ENCODE assay signal across 9 cellular contexts in genomic region chr10:117217196-117217761, GRCh38. TPM values are rescaled to one million over a fixed set of nuclear protein-coding genes. Genes with fewer than 3 reads are reported as not detected.
A peak's percentile ranks its signal among the peaks of the same experiment; 100 is the strongest.
DNase-seq lines count a peak whose midpoint lies in the region; ATAC-seq and TF ChIP-seq lines count a peak whose summit lies in the region.
"Had no signal": no experiment of that assay in that cellular context is flagged by ENCODE, and none has a peak within 500 bp of the region (broad histone marks: within the 10 kb centered on the region; RNA-seq: fewer than 3 reads in every experiment).

No MANE protein-coding gene starts in this region.

- H3K27ac ChIP-seq in colonic mucosa (no peak overlapping the region), Karpas-422 (ENCODE audit: low read length) (no peak overlapping the region)

- H3K27me3 ChIP-seq in H7 (ENCODE audit: control insufficient read depth, insufficient read depth, low read length) (peaks cover 33% of the 10 kb centered on the region), colonic mucosa (peaks cover 8% of the 10 kb centered on the region), mucosa of stomach (ENCODE audit: control insufficient read depth, insufficient read depth, low read length) (peaks cover 31% of the 10 kb centered on the region), Karpas-422 (ENCODE audit: low read length) (no peaks in the 10 kb centered on the region; the same call in 1 of the 2 replicates)

- TF ChIP-seq CTCF in GM12865 (IDR thresholded peaks at IDR 0.05; ENCODE audit: insufficient read depth, low read depth, low read length, missing control alignments): no peak
- TF ChIP-seq CTCF in colonic mucosa (IDR thresholded peaks at IDR 0.05): no peak

- no peaks in the 10 kb centered on the region for H3K9me2 ChIP-seq in Karpas-422 (replicated peaks; ENCODE audit: insufficient read depth, low read length)

- peaks cover 10% of the 10 kb centered on the region; the same call in 1 of the 2 replicates for H4K20me1 ChIP-seq in Karpas-422 (ENCODE audit: insufficient read depth, low read depth, low read length)

- no peak for ATAC-seq in HG02588 (IDR thresholded peaks at IDR 0.05; ENCODE audit: unreplicated experiment)

- no peak overlapping the region for H3K4me2 ChIP-seq in Karpas-422 (ENCODE audit: low read depth, low read length, poor library complexity, severe bottlenecking)

- intact Hi-C loops in colonic mucosa (cut with DNase I): loop anchor here (5.0 kb wide), 1 partner anchor 230 kb away; no protein-coding TSS in a partner anchor

- H3K9ac ChIP-seq in colonic mucosa (ENCODE audit: low read depth in 2 of 2, low read length in 2 of 2): peak overlapping the region in 1 of 2 donors; percentile 34
- H3K9ac ChIP-seq in mucosa of stomach (ENCODE audit: low read length): peak overlapping the region; percentile 62
- H3K9ac ChIP-seq in Karpas-422 (ENCODE audit: low read length): no peak overlapping the region

- H3K9me3 ChIP-seq in colonic mucosa (no peaks in the 10 kb centered on the region), mucosa of stomach (ENCODE audit: control insufficient read depth, low read length) (no peaks in the 10 kb centered on the region), Karpas-422 (ENCODE audit: low read length) (peaks cover 1% of the 10 kb centered on the region)

- H3K4me3 ChIP-seq in GM12865 (ENCODE audit: low read depth, low read length) (peak overlapping the region; percentile 68), H7 (ENCODE audit: insufficient read depth, low read depth, low read length) (peak overlapping the region; percentile 52), colonic mucosa (peak overlapping the region; percentile 32), mucosa of stomach (ENCODE audit: low read length) (peak overlapping the region; percentile 58), Karpas-422 (ENCODE audit: low read length) (no peak overlapping the region)

- no peak overlapping the region for H2AFZ ChIP-seq in Karpas-422 (ENCODE audit: low read length)

- peaks cover 9% of the 10 kb centered on the region for H3K4me1 ChIP-seq in colonic mucosa
- H3K4me1 ChIP-seq in mucosa of stomach (ENCODE audit: control insufficient read depth, insufficient read depth, low read length): peaks cover 17% of the 10 kb centered on the region
- peaks cover 10% of the 10 kb centered on the region; the same call in 1 of the 2 replicates for H3K4me1 ChIP-seq in Karpas-422 (ENCODE audit: low read length)

- H3K36me3 ChIP-seq in H7 (replicated peaks; ENCODE audit: control insufficient read depth, insufficient read depth, low read length) (no peaks in the 10 kb centered on the region), colonic mucosa (no peaks in the 10 kb centered on the region), mucosa of stomach (ENCODE audit: control insufficient read depth, insufficient read depth, low read length) (no peaks in the 10 kb centered on the region), Karpas-422 (ENCODE audit: insufficient read depth, low read length) (no peaks in the 10 kb centered on the region)

- H3K79me2 ChIP-seq in Karpas-422 (ENCODE audit: low read length): no peaks in the 10 kb centered on the region

- DNase-seq in GM12865 (ENCODE audit: low read depth) (peak; percentile 34), H7 (peak; percentile 85), RPMI7951 (ENCODE audit: low read depth) (peak; percentile 7), colonic mucosa (peak; percentile 41), Karpas-422 (no peak), HuH-7.5 (ENCODE audit: low spot score) (no peak)

RNA-seq across cellular contexts. Expression of gene KCNK18, which starts 20.0 kb away (rescaled TPM):
- not detected in 2 replicates for total RNA-seq in H7 (2014; rRNA removed; shearing (Covaris generic))
- not detected in 2 replicates for total RNA-seq in RPMI7951 (2014; rRNA removed; shearing (Covaris generic))
- total RNA-seq in colonic mucosa: not detected
- total RNA-seq in Karpas-422 (2014; rRNA removed; shearing (Covaris generic); ENCODE audit: low replicate concordance): not detected in 2 replicates
- total RNA-seq: activated CD8-positive, alpha-beta memory T cell treated with anti-CD3 and anti-CD28 coated beads for 36 hours had no signal

RNA-seq across cellular contexts. Expression of gene SLC18A2, which starts 23.6 kb away (rescaled TPM):
- 0.52 and 0.85 TPM in 2 replicates for total RNA-seq in H7 (2014; rRNA removed; shearing (Covaris generic))
- total RNA-seq in RPMI7951 (2014; rRNA removed; shearing (Covaris generic)): not detected in 2 replicates
- 1 to 10 TPM; 1.2 to 1.6 TPM for total RNA-seq in colonic mucosa
- 0.04 TPM in 1 of 2 replicates, not detected in the other for total RNA-seq in Karpas-422 (2014; rRNA removed; shearing (Covaris generic); ENCODE audit: low replicate concordance)

Comparison
In these comparisons a context has a peak if more than half of its experiments do, and no peak if none do; other contexts are left out.
1. DNase-seq: peak in GM12865 (single experiment), H7 (single experiment), RPMI7951 (single experiment) and colonic mucosa (single experiment); none in Karpas-422 (single experiment) and HuH-7.5 (single experiment).